3 cellular contexts compared by ENCODE assay signal in the genomic region with DNA sequence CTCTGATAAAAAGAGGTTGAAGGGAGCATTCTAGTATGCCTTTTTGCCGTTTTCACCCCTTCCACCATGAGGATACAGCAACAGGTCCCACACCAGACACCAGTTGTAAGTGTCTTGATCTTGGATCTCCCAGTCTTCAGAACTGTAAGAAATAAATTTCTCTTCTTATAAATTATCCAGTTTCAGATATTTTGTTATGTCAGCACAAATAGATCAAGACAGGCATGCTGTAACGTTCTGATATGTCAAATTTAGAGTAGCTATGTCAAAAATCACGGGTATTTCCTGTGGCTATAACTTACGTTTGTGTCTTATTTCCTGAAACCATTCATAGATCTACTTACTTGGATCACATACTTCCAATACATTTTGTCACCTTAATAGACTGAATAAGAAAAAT.
TF ChIP-seq lines count a peak whose summit lies in the region.

No MANE protein-coding gene starts in this region.

TF ChIP-seq in A549, 52 proteins besides CTCF, POLR2A, EP300 and RAD21:
- TF ChIP-seq, protein P1, sequence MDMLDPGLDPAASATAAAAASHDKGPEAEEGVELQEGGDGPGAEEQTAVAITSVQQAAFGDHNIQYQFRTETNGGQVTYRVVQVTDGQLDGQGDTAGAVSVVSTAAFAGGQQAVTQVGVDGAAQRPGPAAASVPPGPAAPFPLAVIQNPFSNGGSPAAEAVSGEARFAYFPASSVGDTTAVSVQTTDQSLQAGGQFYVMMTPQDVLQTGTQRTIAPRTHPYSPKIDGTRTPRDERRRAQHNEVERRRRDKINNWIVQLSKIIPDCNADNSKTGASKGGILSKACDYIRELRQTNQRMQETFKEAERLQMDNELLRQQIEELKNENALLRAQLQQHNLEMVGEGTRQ (IDR thresholded peaks at IDR 0.05), result no peak
- peak; percentile 88 for TF ChIP-seq MAFK (IDR thresholded peaks at IDR 0.05; ENCODE audit: partially characterized antibody)
TF ChIP-seq in A549: peak in this region for 1.

TF ChIP-seq in HEK293, 187 proteins besides CTCF, POLR2A, EP300 and RAD21 (continued from another document):
- TF ChIP-seq, protein P2, sequence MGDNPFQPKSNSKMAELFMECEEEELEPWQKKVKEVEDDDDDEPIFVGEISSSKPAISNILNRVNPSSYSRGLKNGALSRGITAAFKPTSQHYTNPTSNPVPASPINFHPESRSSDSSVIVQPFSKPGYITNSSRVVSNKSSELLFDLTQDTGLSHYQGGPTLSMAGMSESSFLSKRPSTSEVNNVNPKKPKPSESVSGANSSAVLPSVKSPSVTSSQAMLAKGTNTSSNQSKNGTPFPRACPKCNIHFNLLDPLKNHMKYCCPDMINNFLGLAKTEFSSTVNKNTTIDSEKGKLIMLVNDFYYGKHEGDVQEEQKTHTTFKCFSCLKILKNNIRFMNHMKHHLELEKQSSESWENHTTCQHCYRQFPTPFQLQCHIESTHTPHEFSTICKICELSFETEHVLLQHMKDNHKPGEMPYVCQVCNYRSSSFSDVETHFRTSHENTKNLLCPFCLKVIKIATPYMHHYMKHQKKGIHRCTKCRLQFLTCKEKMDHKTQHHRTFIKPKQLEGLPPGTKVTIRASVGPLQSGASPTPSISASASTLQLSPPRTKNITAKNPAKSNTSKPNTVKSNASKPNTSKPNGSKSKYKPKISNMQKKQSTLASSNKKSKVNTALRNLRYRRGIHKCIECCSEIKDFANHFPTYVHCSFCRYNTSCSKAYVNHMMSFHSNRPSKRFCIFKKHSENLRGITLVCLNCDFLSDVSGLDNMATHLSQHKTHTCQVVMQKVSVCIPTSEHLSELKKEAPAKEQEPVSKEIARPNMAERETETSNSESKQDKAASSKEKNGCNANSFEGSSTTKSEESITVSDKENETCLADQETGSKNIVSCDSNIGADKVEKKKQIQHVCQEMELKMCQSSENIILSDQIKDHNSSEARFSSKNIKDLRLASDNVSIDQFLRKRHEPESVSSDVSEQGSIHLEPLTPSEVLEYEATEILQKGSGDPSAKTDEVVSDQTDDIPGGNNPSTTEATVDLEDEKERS (tag by site-specific recombination; IDR thresholded peaks at IDR 0.05), result no peak
- TF ChIP-seq SCRT2 (tag by site-specific recombination; IDR thresholded peaks at IDR 0.05), result 0 out of 2 replicates have a peak, but pooled peaks have one; percentile 11
- no peak for TF ChIP-seq ZNF354C (tag by site-specific recombination; IDR thresholded peaks at IDR 0.05; ENCODE audit: borderline replicate concordance, low read depth)
- TF ChIP-seq ZNF391 (tag by site-specific recombination; IDR thresholded peaks at IDR 0.05; ENCODE audit: borderline replicate concordance, low read depth), result no peak

TF ChIP-seq in K562, 482 proteins besides CTCF, POLR2A, EP300 and RAD21 (continued from another document):
- TF ChIP-seq, protein P3, sequence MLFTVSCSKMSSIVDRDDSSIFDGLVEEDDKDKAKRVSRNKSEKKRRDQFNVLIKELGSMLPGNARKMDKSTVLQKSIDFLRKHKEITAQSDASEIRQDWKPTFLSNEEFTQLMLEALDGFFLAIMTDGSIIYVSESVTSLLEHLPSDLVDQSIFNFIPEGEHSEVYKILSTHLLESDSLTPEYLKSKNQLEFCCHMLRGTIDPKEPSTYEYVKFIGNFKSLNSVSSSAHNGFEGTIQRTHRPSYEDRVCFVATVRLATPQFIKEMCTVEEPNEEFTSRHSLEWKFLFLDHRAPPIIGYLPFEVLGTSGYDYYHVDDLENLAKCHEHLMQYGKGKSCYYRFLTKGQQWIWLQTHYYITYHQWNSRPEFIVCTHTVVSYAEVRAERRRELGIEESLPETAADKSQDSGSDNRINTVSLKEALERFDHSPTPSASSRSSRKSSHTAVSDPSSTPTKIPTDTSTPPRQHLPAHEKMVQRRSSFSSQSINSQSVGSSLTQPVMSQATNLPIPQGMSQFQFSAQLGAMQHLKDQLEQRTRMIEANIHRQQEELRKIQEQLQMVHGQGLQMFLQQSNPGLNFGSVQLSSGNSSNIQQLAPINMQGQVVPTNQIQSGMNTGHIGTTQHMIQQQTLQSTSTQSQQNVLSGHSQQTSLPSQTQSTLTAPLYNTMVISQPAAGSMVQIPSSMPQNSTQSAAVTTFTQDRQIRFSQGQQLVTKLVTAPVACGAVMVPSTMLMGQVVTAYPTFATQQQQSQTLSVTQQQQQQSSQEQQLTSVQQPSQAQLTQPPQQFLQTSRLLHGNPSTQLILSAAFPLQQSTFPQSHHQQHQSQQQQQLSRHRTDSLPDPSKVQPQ (CRISPR knock-in tag; IDR thresholded peaks at IDR 0.05; ENCODE audit: borderline replicate concordance), result no peak
- TF ChIP-seq MAFG (tag; conservative IDR thresholded peaks at IDR 0.05) (peak; percentile 78), ARID1B (IDR thresholded peaks at IDR 0.05) (no peak), KAT7 (CRISPR knock-in tag; IDR thresholded peaks at IDR 0.05; ENCODE audit: borderline replicate concordance) (no peak), GATA2 (CRISPR knock-in tag; IDR thresholded peaks at IDR 0.05) (no peak), MAFF (IDR thresholded peaks at IDR 0.05; ENCODE audit: low read length) (peak; percentile 93), MAFK (IDR thresholded peaks at IDR 0.05; ENCODE audit: low read length) (peak; percentile 92), ZNF316 (IDR thresholded peaks at IDR 0.05) (peak; percentile 94)
- TF ChIP-seq, protein P4, sequence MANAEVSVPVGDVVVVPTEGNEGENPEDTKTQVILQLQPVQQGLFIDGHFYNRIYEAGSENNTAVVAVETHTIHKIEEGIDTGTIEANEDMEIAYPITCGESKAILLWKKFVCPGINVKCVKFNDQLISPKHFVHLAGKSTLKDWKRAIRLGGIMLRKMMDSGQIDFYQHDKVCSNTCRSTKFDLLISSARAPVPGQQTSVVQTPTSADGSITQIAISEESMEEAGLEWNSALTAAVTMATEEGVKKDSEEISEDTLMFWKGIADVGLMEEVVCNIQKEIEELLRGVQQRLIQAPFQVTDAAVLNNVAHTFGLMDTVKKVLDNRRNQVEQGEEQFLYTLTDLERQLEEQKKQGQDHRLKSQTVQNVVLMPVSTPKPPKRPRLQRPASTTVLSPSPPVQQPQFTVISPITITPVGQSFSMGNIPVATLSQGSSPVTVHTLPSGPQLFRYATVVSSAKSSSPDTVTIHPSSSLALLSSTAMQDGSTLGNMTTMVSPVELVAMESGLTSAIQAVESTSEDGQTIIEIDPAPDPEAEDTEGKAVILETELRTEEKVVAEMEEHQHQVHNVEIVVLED (CRISPR knock-in tag; IDR thresholded peaks at IDR 0.05), result no peak
- TF ChIP-seq, protein P5, sequence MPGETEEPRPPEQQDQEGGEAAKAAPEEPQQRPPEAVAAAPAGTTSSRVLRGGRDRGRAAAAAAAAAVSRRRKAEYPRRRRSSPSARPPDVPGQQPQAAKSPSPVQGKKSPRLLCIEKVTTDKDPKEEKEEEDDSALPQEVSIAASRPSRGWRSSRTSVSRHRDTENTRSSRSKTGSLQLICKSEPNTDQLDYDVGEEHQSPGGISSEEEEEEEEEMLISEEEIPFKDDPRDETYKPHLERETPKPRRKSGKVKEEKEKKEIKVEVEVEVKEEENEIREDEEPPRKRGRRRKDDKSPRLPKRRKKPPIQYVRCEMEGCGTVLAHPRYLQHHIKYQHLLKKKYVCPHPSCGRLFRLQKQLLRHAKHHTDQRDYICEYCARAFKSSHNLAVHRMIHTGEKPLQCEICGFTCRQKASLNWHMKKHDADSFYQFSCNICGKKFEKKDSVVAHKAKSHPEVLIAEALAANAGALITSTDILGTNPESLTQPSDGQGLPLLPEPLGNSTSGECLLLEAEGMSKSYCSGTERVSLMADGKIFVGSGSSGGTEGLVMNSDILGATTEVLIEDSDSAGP (CRISPR knock-in tag; IDR thresholded peaks at IDR 0.05), result no peak
TF ChIP-seq in K562: peak in this region for 5.
